ENCODE assay signal across 9 cellular contexts in genomic region chr11:102666331-102666957, GRCh38. TPM values are rescaled to one million over a fixed set of nuclear protein-coding genes. Genes with fewer than 3 reads are reported as not detected.
A peak's percentile ranks its signal among the peaks of the same experiment; 100 is the strongest.
DNase-seq lines count a peak whose midpoint lies in the region; ATAC-seq and TF ChIP-seq lines count a peak whose summit lies in the region.
"Had no signal": no experiment of that assay in that cellular context is flagged by ENCODE, and none has a peak within 500 bp of the region (broad histone marks: within the 10 kb centered on the region; RNA-seq: fewer than 3 reads in every experiment).

No MANE protein-coding gene starts in this region.

- intact Hi-C loops in adrenal gland (cut with DNase I): no loop called here

- ATAC-seq in HG02678 (IDR thresholded peaks at IDR 0.05; ENCODE audit: unreplicated experiment) (peak; percentile 59), HG03108 (IDR thresholded peaks at IDR 0.05; ENCODE audit: unreplicated experiment) (no peak)

- no peaks in the 10 kb centered on the region for H3K27me3 ChIP-seq in AG04450 (ENCODE audit: control insufficient read depth, insufficient read depth, low read length)
- no peaks in the 10 kb centered on the region for H3K27me3 ChIP-seq in adrenal gland

- peak; percentile 13 for DNase-seq in AG04450 (ENCODE audit: low read depth, low spot score)
- peak; percentile 72 for DNase-seq in ELR (ENCODE audit: low read depth)
- peak; percentile 10 for DNase-seq in NCI-H2081 treated with DMSO at 0.1 percent for 48 hours (lab: John Stamatoyannopoulos, UW)
- DNase-seq in adrenal gland: peak; percentile 18 to 56 (median 40)
- DNase-seq in iPS-NIHi7 (ENCODE audit: extremely low spot score): peak; percentile 63
- peak; percentile 31 for DNase-seq in stromal cell of bone marrow (ENCODE audit: low read depth)
- DNase-seq: left cardiac atrium had no signal

- WGBS in adrenal gland, 4 donors: 2 to 6% (median 4%) methylated on average over 4 of the region's 4 CpGs

- H3K4me1 ChIP-seq in adrenal gland (replicated peaks in 1 of 2): no peaks in the 10 kb centered on the region

- no peaks in the 10 kb centered on the region for H3K36me3 ChIP-seq in adrenal gland (replicated peaks in 1 of 2)

- H3K27ac ChIP-seq in AG04450 (ENCODE audit: low read depth, low read length) (no peak overlapping the region), adrenal gland (no peak overlapping the region)

- H3K4me3 ChIP-seq in AG04450 (ENCODE audit: low read depth, low read length): no peak overlapping the region
- H3K4me3 ChIP-seq in adrenal gland: no peak overlapping the region

- TF ChIP-seq CTCF in AG04450 (IDR thresholded peaks at IDR 0.05; ENCODE audit: low read depth, low read length) (peak; percentile 96), adrenal gland (IDR thresholded peaks at IDR 0.05) (peak; percentile 67 to 82 (median 74))

- H3K9me3 ChIP-seq in AG04450 (ENCODE audit: control insufficient read depth, insufficient read depth, low read length) (no peaks in the 10 kb centered on the region), adrenal gland (replicated peaks in 1 of 3) (no peaks in the 10 kb centered on the region)

- POLR2A ChIA-PET in AG04450 (lab: Yijun Ruan, JAX): no interaction called here

- TF ChIP-seq POLR2A in adrenal gland (IDR thresholded peaks at IDR 0.05): no peak

- CTCF ChIA-PET in AG04450 (lab: Charles Lee): interaction anchor here (0.6 to 5.3 kb wide), 63 partner anchors 9 to 1745 kb away, joined by 3 to 102 read pairs (median 4); partner anchors contain the start of genes DYNC2H1 and MMP20

RNA-seq across cellular contexts. Expression of gene MMP27, which starts 39.1 kb away (rescaled TPM):
- polyA plus RNA-seq in AG04450 (2011; rRNA removed): not detected in 2 replicates
- polyA minus RNA-seq in AG04450 (2011; rRNA and poly(A)+ RNA removed): not detected in 2 replicates
- total RNA-seq in adrenal gland: not detected
- not detected for polyA plus RNA-seq in adrenal gland
- total RNA-seq: left cardiac atrium had no signal

RNA-seq across cellular contexts. Expression of gene MMP20, which starts 41.3 kb away (rescaled TPM):
- polyA plus RNA-seq in AG04450 (2011; rRNA removed) (not detected in 2 replicates), adrenal gland (not detected)
- polyA minus RNA-seq in AG04450 (2011; rRNA and poly(A)+ RNA removed): not detected in 2 replicates
- not detected for total RNA-seq in adrenal gland
- total RNA-seq: left cardiac atrium had no signal

RNA-seq across cellular contexts. Expression of gene MMP8, which starts 58.3 kb away (rescaled TPM):
- polyA plus RNA-seq in AG04450 (2011; rRNA removed): 0.04 TPM in 1 of 2 replicates, not detected in the other
- not detected in 2 replicates for polyA minus RNA-seq in AG04450 (2011; rRNA and poly(A)+ RNA removed)
- total RNA-seq in adrenal gland: under 1 TPM in 3 of 8 donors, not detected in 5; 0.08 to 0.34 (median 0.23) TPM
- polyA plus RNA-seq in adrenal gland: 1 to 10 TPM in 1 of 3 donors, not detected in 2; 1.4 TPM

Comparison
In these comparisons a context has a peak if more than half of its experiments do, and no peak if none do; other contexts are left out.
1. DNase-seq: peak in every context shown above with its lines; median percentile 72 in ELR; 63 in iPS-NIHi7; 40 in adrenal gland; 31 in stromal cell of bone marrow; 13 in AG04450; 10 in NCI-H2081 treated with DMSO at 0.1 percent for 48 hours.